27 cellular contexts compared by ENCODE assay signal in the genomic region with DNA sequence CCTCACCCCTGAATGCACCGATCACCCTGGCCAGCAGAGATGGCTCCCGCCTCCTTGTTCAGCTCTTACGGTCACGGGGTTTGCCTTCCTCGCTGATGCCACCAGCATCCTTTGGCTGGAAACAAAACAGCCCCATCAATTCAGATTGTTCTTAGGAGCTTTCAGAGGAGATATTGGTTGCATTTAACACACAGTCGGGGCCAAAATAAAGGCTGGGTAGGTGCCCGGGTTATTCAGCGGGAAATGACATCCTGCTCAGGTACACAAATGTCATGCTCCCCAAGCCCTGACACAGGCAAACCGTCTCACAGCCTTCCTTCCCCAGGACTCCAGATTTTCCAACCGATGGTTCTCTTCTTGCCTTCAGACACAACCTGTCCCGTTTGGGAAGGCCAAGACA.
DNase-seq lines count a peak whose midpoint lies in the region; ATAC-seq and TF ChIP-seq lines count a peak whose summit lies in the region.
"Had no signal": no experiment of that assay in that cellular context is flagged by ENCODE, and none has a peak within 500 bp of the region (broad histone marks: within the 10 kb centered on the region; RNA-seq: fewer than 3 reads in every experiment).

No MANE protein-coding gene starts in this region.

- no peaks in the 10 kb centered on the region for H4K20me1 ChIP-seq in OCI-LY3 (ENCODE audit: insufficient read depth, low read length)

- peak overlapping the region; percentile 51; the same call in 1 of the 2 replicates for H2AFZ ChIP-seq in OCI-LY3 (ENCODE audit: low read depth, low read length)
- H2AFZ ChIP-seq: GM23248 had no signal

- H3K27ac ChIP-seq in OCI-LY3 (ENCODE audit: low read length) = peak overlapping the region; percentile 88
- H3K27ac ChIP-seq: GM23248, KMS-11, RWPE1, upper lobe of right lung had no signal

- peak overlapping the region; percentile 97 for H3K4me2 ChIP-seq in OCI-LY3 (ENCODE audit: low read length)
- H3K4me2 ChIP-seq: KMS-11 had no signal

- H3K27ac Mint-ChIP-seq in stimulated activated naive CD8-positive, alpha-beta T cell treated with anti-CD3 and anti-CD28 coated beads, Interleukin-15, Interleukin-2, amounts not matched to agents 100 ng/mL and 50 ng/mL, for 24 hours = peak overlapping the region; percentile 95
- no peak overlapping the region for H3K27ac Mint-ChIP-seq in stimulated activated naive CD8-positive, alpha-beta T cell treated with anti-CD3 and anti-CD28 coated beads, Interleukin-15, amount 100 ng/mL, for 72 hours
- H3K27ac Mint-ChIP-seq: activated naive CD4-positive, alpha-beta T cell treated with anti-CD3 and anti-CD28 coated beads, Interleukin-2, amount 50 U/mL, for 24 hours; HFFc6 had no signal

- intact Hi-C loops in posterior cingulate gyrus (cut with DNase I) = no loop called here

- peaks cover 24% of the 10 kb centered on the region for H3K27me3 ChIP-seq in OCI-LY3 (ENCODE audit: low read depth, low read length)
- H3K27me3 ChIP-seq: gastroesophageal sphincter, upper lobe of right lung had no signal

- peaks cover 66% of the 10 kb centered on the region for H3K4me1 Mint-ChIP-seq in stimulated activated naive CD8-positive, alpha-beta T cell treated with anti-CD3 and anti-CD28 coated beads, Interleukin-15, Interleukin-2, amounts not matched to agents 100 ng/mL and 50 ng/mL, for 24 hours (ENCODE audit: low read depth)
- H3K4me1 Mint-ChIP-seq in stimulated activated naive CD8-positive, alpha-beta T cell treated with anti-CD3 and anti-CD28 coated beads, Interleukin-15, amount 100 ng/mL, for 72 hours = peaks cover 65% of the 10 kb centered on the region

- ATAC-seq in stimulated activated naive CD8-positive, alpha-beta T cell treated with anti-CD3 and anti-CD28 coated beads, Interleukin-15, amount 100 ng/mL, for 72 hours = no peak
- no peak for ATAC-seq in GM19455 (IDR thresholded peaks at IDR 0.05; ENCODE audit: unreplicated experiment)
- ATAC-seq: gastroesophageal sphincter, upper lobe of right lung had no signal

- DNase-seq in stimulated activated naive CD8-positive, alpha-beta T cell treated with anti-CD3 and anti-CD28 coated beads, Interleukin-15, amount 100 ng/mL, for 72 hours = no peak
- DNase-seq in cerebellum (ENCODE audit: low spot score) (peak; percentile 37), ureter (ENCODE audit: low spot score) (peak; percentile 32), posterior cingulate gyrus (no peak), UCSD-AML1 (lab: John Stamatoyannopoulos, UW; ENCODE audit: unreplicated experiment) (no peak)
- DNase-seq: activated CD4-positive, alpha-beta T cell treated with anti-CD3 and anti-CD28 coated beads for 4 hours; Caco-2; DMS79; GM23248; HFFc6; left ventricle myocardium inferior; NCI-H1436; NCI-H2081 treated with DMSO at 0.1 percent for 48 hours; NCI-H345; NCI-H82; occipital lobe; stimulated activated CD4-positive, alpha-beta T cell treated with anti-CD3 and anti-CD28 coated beads, Interleukin-2, amount 100 ng/mL, for 24 hours; substantia nigra; upper lobe of right lung had no signal

- peak overlapping the region; percentile 67 for H3K9ac ChIP-seq in OCI-LY3 (ENCODE audit: low read length)
- H3K9ac ChIP-seq: GM23248, KMS-11 had no signal

- TF ChIP-seq CTCF in OCI-LY3 (IDR thresholded peaks at IDR 0.05; ENCODE audit: low read depth, low read length) = no peak

- H3K36me3 Mint-ChIP-seq in stimulated activated naive CD8-positive, alpha-beta T cell treated with anti-CD3 and anti-CD28 coated beads, Interleukin-15, Interleukin-2, amounts not matched to agents 100 ng/mL and 50 ng/mL, for 24 hours (ENCODE audit: low read depth) = no peaks in the 10 kb centered on the region
- H3K36me3 Mint-ChIP-seq: activated naive CD4-positive, alpha-beta T cell treated with anti-CD3 and anti-CD28 coated beads, Interleukin-2, amount 50 U/mL, for 24 hours had no signal

- no peaks in the 10 kb centered on the region for H3K9me3 ChIP-seq in OCI-LY3 (ENCODE audit: insufficient read depth, low read length)
- H3K9me3 ChIP-seq: Caco-2, gastroesophageal sphincter, left ventricle myocardium inferior, upper lobe of right lung had no signal

- no peaks in the 10 kb centered on the region for H3K36me3 ChIP-seq in OCI-LY3 (replicated peaks; ENCODE audit: low read depth, low read length)
- H3K36me3 ChIP-seq: gastroesophageal sphincter, left ventricle myocardium inferior, upper lobe of right lung had no signal

- no peaks in the 10 kb centered on the region for H3K79me2 ChIP-seq in OCI-LY3 (ENCODE audit: low read length)

- no peaks in the 10 kb centered on the region for H3K9me3 Mint-ChIP-seq in stimulated activated naive CD8-positive, alpha-beta T cell treated with anti-CD3 and anti-CD28 coated beads, Interleukin-15, Interleukin-2, amounts not matched to agents 100 ng/mL and 50 ng/mL, for 24 hours
- peaks cover 0 to 3% of the 10 kb centered on the region in 2 donors for H3K9me3 Mint-ChIP-seq in stimulated activated naive CD8-positive, alpha-beta T cell treated with anti-CD3 and anti-CD28 coated beads, Interleukin-15, amount 100 ng/mL, for 72 hours
- H3K9me3 Mint-ChIP-seq: activated naive CD4-positive, alpha-beta T cell treated with anti-CD3 and anti-CD28 coated beads, Interleukin-2, amount 50 U/mL, for 24 hours; HFFc6 had no signal

- H3K27me3 Mint-ChIP-seq in stimulated activated naive CD8-positive, alpha-beta T cell treated with anti-CD3 and anti-CD28 coated beads, Interleukin-15, Interleukin-2, amounts not matched to agents 100 ng/mL and 50 ng/mL, for 24 hours = no peaks in the 10 kb centered on the region
- H3K27me3 Mint-ChIP-seq in stimulated activated naive CD8-positive, alpha-beta T cell treated with anti-CD3 and anti-CD28 coated beads, Interleukin-15, amount 100 ng/mL, for 72 hours = no peaks in the 10 kb centered on the region
- H3K27me3 Mint-ChIP-seq: activated naive CD4-positive, alpha-beta T cell treated with anti-CD3 and anti-CD28 coated beads, Interleukin-2, amount 50 U/mL, for 24 hours had no signal

- peak overlapping the region; percentile 69 for H3K4me3 ChIP-seq in OCI-LY3 (ENCODE audit: low read length)
- H3K4me3 ChIP-seq: gastroesophageal sphincter, GM23248, left ventricle myocardium inferior, skin epidermis, upper lobe of right lung had no signal

- peaks cover 72% of the 10 kb centered on the region for H3K4me1 ChIP-seq in OCI-LY3 (ENCODE audit: low read length)
- H3K4me1 ChIP-seq: Caco-2 had no signal

- peak overlapping the region; percentile 21 for H3K4me3 Mint-ChIP-seq in stimulated activated naive CD8-positive, alpha-beta T cell treated with anti-CD3 and anti-CD28 coated beads, Interleukin-15, Interleukin-2, amounts not matched to agents 100 ng/mL and 50 ng/mL, for 24 hours
- peak overlapping the region in 1 of 2 donors; percentile 41 for H3K4me3 Mint-ChIP-seq in stimulated activated naive CD8-positive, alpha-beta T cell treated with anti-CD3 and anti-CD28 coated beads, Interleukin-15, amount 100 ng/mL, for 72 hours
- H3K4me3 Mint-ChIP-seq: activated naive CD4-positive, alpha-beta T cell treated with anti-CD3 and anti-CD28 coated beads, Interleukin-2, amount 50 U/mL, for 24 hours; HFFc6 had no signal

Comparison
In these comparisons a context has a peak if more than half of its experiments do, and no peak if none do; other contexts are left out.
1. DNase-seq: peak in cerebellum (single experiment) and ureter (single experiment); none in stimulated activated naive CD8-positive, alpha-beta T cell treated with anti-CD3 and anti-CD28 coated beads, Interleukin-15, amount 100 ng/mL, for 72 hours (0 of 2), posterior cingulate gyrus (0 of 10) and UCSD-AML1 (single experiment).